Comparison of ENCODE assay signal across 8 cellular contexts in genomic region chr2:9112079-9112721, GRCh38.
DNase-seq lines count a peak whose midpoint lies in the region; ATAC-seq and TF ChIP-seq lines count a peak whose summit lies in the region.

No MANE protein-coding gene starts in this region.

- H3K27me3 Mint-ChIP-seq in progenitor cell of endocrine pancreas = peaks cover 13% of the 10 kb centered on the region

- no peaks in the 10 kb centered on the region for H3K9me3 Mint-ChIP-seq in progenitor cell of endocrine pancreas (ENCODE audit: low read depth)

- H3K36me3 ChIP-seq in gastroesophageal sphincter = no peaks in the 10 kb centered on the region

- peak overlapping the region; percentile 51 for H3K27ac Mint-ChIP-seq in progenitor cell of endocrine pancreas

- H3K4me1 Mint-ChIP-seq in progenitor cell of endocrine pancreas (ENCODE audit: low read depth) = peaks cover 22% of the 10 kb centered on the region

- no peaks in the 10 kb centered on the region for H3K36me3 Mint-ChIP-seq in progenitor cell of endocrine pancreas (ENCODE audit: insufficient read depth)

- no peak for TF ChIP-seq CTCF in gastroesophageal sphincter (IDR thresholded peaks at IDR 0.05)
- TF ChIP-seq CTCF in progenitor cell of endocrine pancreas (IDR thresholded peaks at IDR 0.05; ENCODE audit: unreplicated experiment) = no peak

- peak; percentile 65 for ATAC-seq in gastroesophageal sphincter
- no peak for ATAC-seq in HG03342 (IDR thresholded peaks at IDR 0.05; ENCODE audit: unreplicated experiment)
- no peak for ATAC-seq in HG03135 (IDR thresholded peaks at IDR 0.05; ENCODE audit: unreplicated experiment)

- DNase-seq in EH (ENCODE audit: low read depth) (peak; percentile 93), SW480 (ENCODE audit: low spot score) (peak; percentile 67), progenitor cell of endocrine pancreas (ENCODE audit: low spot score, unreplicated experiment) (no peak), NCI-H2081 treated with DMSO at 0.1 percent for 48 hours (lab: John Stamatoyannopoulos, UW) (no peak)
- no peak for DNase-seq in activated naive CD4-positive, alpha-beta T cell treated with anti-CD3 and anti-CD28 coated beads, Interleukin-2, amount 50 U/mL, for 16 hours

- 35 to 51% methylated on average over 16 to 22 of the region's 23 CpGs for WGBS in gastroesophageal sphincter (ENCODE audit: low coverage in 1 of 2), 2 donors

- no peak overlapping the region for H3K4me3 Mint-ChIP-seq in progenitor cell of endocrine pancreas (ENCODE audit: low read depth)

- H3K4me1 ChIP-seq in gastroesophageal sphincter = peaks cover 0 to 23% (median 15%) of the 10 kb centered on the region in 3 donors

- no peak for TF ChIP-seq POLR2A in gastroesophageal sphincter (IDR thresholded peaks at IDR 0.05)

- no peak overlapping the region for H3K4me3 ChIP-seq in gastroesophageal sphincter

- no peak overlapping the region for H3K27ac ChIP-seq in gastroesophageal sphincter

- H3K9me3 ChIP-seq in gastroesophageal sphincter = no peaks in the 10 kb centered on the region

- TF ChIP-seq EP300 in gastroesophageal sphincter (IDR thresholded peaks at IDR 0.05) = no peak

- no peaks in the 10 kb centered on the region for H3K27me3 ChIP-seq in gastroesophageal sphincter

Comparison
In these comparisons a context has a peak if more than half of its experiments do, and no peak if none do; other contexts are left out.
1. DNase-seq: peak in EH (single experiment) and SW480 (single experiment); none in progenitor cell of endocrine pancreas (single experiment), activated naive CD4-positive, alpha-beta T cell treated with anti-CD3 and anti-CD28 coated beads, Interleukin-2, amount 50 U/mL, for 16 hours (single experiment) and NCI-H2081 treated with DMSO at 0.1 percent for 48 hours (single experiment).